In the genomic region with DNA sequence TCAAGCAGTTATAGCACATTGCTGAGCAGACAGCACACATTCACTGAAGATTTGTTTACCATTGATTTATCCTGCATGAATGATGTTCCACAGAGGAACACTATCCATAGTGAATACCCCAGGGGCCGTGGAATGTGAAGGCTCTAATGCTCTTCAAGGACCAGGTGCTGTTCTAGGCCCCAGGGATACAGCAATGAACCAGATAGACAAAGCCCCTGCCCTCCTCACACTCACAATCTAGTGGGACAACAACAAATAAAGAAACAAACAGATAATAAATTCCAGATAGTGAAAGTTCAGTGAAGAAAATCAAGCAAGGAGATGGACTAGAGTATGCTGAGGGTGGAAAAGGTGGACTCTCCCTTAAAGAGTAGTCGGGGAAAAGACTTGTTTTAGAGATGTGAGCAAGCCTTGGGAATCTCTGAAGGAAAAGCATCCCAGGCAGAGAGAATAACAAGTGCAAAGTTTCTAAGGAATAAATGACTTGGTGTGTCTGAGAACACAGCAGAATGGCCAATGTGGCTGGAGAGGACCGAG, we compare ENCODE assay signal across 15 cellular contexts.
DNase-seq lines count a peak whose midpoint lies in the region; ATAC-seq, FAIRE-seq and TF ChIP-seq lines count a peak whose summit lies in the region.
"Had no signal": no experiment of that assay in that cellular context is flagged by ENCODE, and none has a peak within 500 bp of the region (broad histone marks: within the 10 kb centered on the region; RNA-seq: fewer than 3 reads in every experiment).

No MANE protein-coding gene starts in this region.

- no peaks in the 10 kb centered on the region for H4K20me1 ChIP-seq in K562 (replicated peaks; ENCODE audit: control insufficient read depth, insufficient read depth, low read length)

- H3K4me1 Mint-ChIP-seq in HFFc6 (ENCODE audit: low read depth) (peaks cover 43% of the 10 kb centered on the region), mesothelial cell of epicardium (peaks cover 18% of the 10 kb centered on the region)

- intact Hi-C loops in K562 (cut with micrococcal nuclease) (loop anchor here (2.0 to 5.0 kb wide), 3 partner anchors 44 to 232 kb away; no protein-coding TSS in a partner anchor), stomach (cut with DNase I; ENCODE audit: low total_unique reads) (no loop called here)

- no peak for TF ChIP-seq CTCF in HFFc6 (IDR thresholded peaks at IDR 0.05)
- TF ChIP-seq CTCF in K562 (IDR thresholded peaks at IDR 0.05 in 2 of 3, conservative IDR thresholded peaks at IDR 0.05 in 1 of 3; ENCODE audit: insufficient read depth in 2 of 3, low read depth in 1 of 3, low read length in 3 of 3): no peak
- no peak for TF ChIP-seq CTCF in mesothelial cell of epicardium (IDR thresholded peaks at IDR 0.05; ENCODE audit: unreplicated experiment)
- TF ChIP-seq CTCF in stomach (IDR thresholded peaks at IDR 0.05): no peak

- H3K9me3 ChIP-seq in K562 (replicated peaks; ENCODE audit: control insufficient read depth, insufficient read depth, low read depth, low read length): no peaks in the 10 kb centered on the region
- H3K9me3 ChIP-seq in stomach: no peaks in the 10 kb centered on the region
- H3K9me3 ChIP-seq: Peyer's patch had no signal

- H3K4me1 ChIP-seq in K562 (replicated peaks in 1 of 2; ENCODE audit: control insufficient read depth in 2 of 2, insufficient read depth in 2 of 2, low read length in 2 of 2) (peaks cover 0 to 22% of the 10 kb centered on the region in 2 experiments; a peak in 2 of 5 replicates), stomach (peaks cover 0 to 13% (median 6%) of the 10 kb centered on the region in 4 donors)

- H3K36me3 ChIP-seq in K562 (ENCODE audit: control insufficient read depth, insufficient read depth, low read length): no peaks in the 10 kb centered on the region
- H3K36me3 ChIP-seq in stomach: no peaks in the 10 kb centered on the region
- H3K36me3 ChIP-seq: Peyer's patch had no signal

- H3K9me3 Mint-ChIP-seq in HFFc6: no peaks in the 10 kb centered on the region
- peaks cover 7% of the 10 kb centered on the region for H3K9me3 Mint-ChIP-seq in mesothelial cell of epicardium
- H3K9me3 Mint-ChIP-seq: activated naive CD4-positive, alpha-beta T cell treated with anti-CD3 and anti-CD28 coated beads, Interleukin-2, amount 10 ng/mL, durations not matched to agents 7 days and 5 days; H9 had no signal

- H3K27me3 ChIP-seq in K562 (ENCODE audit: control insufficient read depth in 2 of 2, insufficient read depth in 2 of 2, low read length in 2 of 2) (no peaks in the 10 kb centered on the region), stomach (no peaks in the 10 kb centered on the region)
- H3K27me3 ChIP-seq: Peyer's patch had no signal

- no TSS peak for BruUV-seq in K562 (replicated peaks; lab: Mats Ljungman, UMichigan)

- TF ChIP-seq POLR2A in K562 (conservative IDR thresholded peaks at IDR 0.05) (no peak), stomach (IDR thresholded peaks at IDR 0.05) (no peak)

- H2AFZ ChIP-seq in K562 (ENCODE audit: low read depth, low read length): peak overlapping the region; percentile 73

- no peak for DNase-seq in HFFc6
- DNase-seq in K562 (ENCODE audit: extremely low read depth in 1 of 4, low spot score in 3 of 4): no peak
- DNase-seq in mesothelial cell of epicardium (ENCODE audit: low spot score in 2 of 2, unreplicated experiment in 2 of 2): no peak
- no peak for DNase-seq in stomach
- DNase-seq in iPS-NIHi7 (ENCODE audit: extremely low spot score): no peak
- DNase-seq: GF-D8, left ventricle myocardium superior had no signal

- peak overlapping the region; percentile 30 for H3K27ac ChIP-seq in K562 (ENCODE audit: extremely low read depth, low read depth, low read length)
- peak overlapping the region in 3 of 5 donors; percentile 54 to 70 (median 63) for H3K27ac ChIP-seq in stomach

- H3K27me3 Mint-ChIP-seq in HFFc6 (ENCODE audit: insufficient read depth): peaks cover 1% of the 10 kb centered on the region; the same call in 1 of the 2 replicates
- no peaks in the 10 kb centered on the region for H3K27me3 Mint-ChIP-seq in mesothelial cell of epicardium (ENCODE audit: low read depth)
- H3K27me3 Mint-ChIP-seq: brain had no signal

- WGBS in K562 (ENCODE audit: insufficient coverage, low coverage, missing lambda C conversion rate): 57% methylated on average over 3 of the region's 3 CpGs
- 60 to 85% (median 70%) methylated on average over 3 of the region's 3 CpGs for WGBS in stomach, 5 donors

- TF ChIP-seq RAD21 in K562 (CRISPR knock-in tag; conservative IDR thresholded peaks at IDR 0.05 in 1 of 2, IDR thresholded peaks at IDR 0.05 in 1 of 2): 0 out of 4 replicates have a peak, but pooled peaks of 1 of the 2 experiments have one; percentile 19

- no peak for TF ChIP-seq EP300 in K562 (IDR thresholded peaks at IDR 0.05; ENCODE audit: low read length)
- no peak for TF ChIP-seq EP300 in stomach (IDR thresholded peaks at IDR 0.05)

- in situ Hi-C loops in K562 (cut with MboI): loop anchor here (5.0 kb wide), 2 partner anchors 114 to 189 kb away; no protein-coding TSS in a partner anchor

- peak overlapping the region in 1 of 2 experiments; percentile 14; a peak in 1 of 4 replicates for H3K9ac ChIP-seq in K562 (ENCODE audit: insufficient read depth in 1 of 2, low read depth in 2 of 2, low read length in 2 of 2)

- H3K4me3 ChIP-seq in K562: no peak overlapping the region
- no peak overlapping the region for H3K4me3 ChIP-seq in stomach
- H3K4me3 ChIP-seq: Peyer's patch had no signal

- H3K4me3 Mint-ChIP-seq in HFFc6 (peak overlapping the region; percentile 8), mesothelial cell of epicardium (no peak overlapping the region)
- H3K4me3 Mint-ChIP-seq: activated naive CD4-positive, alpha-beta T cell treated with anti-CD3 and anti-CD28 coated beads, Interleukin-2, amount 10 ng/mL, durations not matched to agents 7 days and 5 days; brain; H9 had no signal

- no peaks in the 10 kb centered on the region for H3K9me1 ChIP-seq in K562 (ENCODE audit: control insufficient read depth, insufficient read depth, low read length)

- POLR2A ChIA-PET in K562 (lab: Yijun Ruan, JAX): interaction anchor here (0.9 to 2.4 kb wide), 11 partner anchors 8 to 237 kb away, joined by 3 to 26 read pairs (median 5); a partner anchor contains a TSS

- ATAC-seq in K562 (peak; percentile 42), GM19324 (IDR thresholded peaks at IDR 0.05; ENCODE audit: low FRiP score, unreplicated experiment) (no peak), HG03571 (IDR thresholded peaks at IDR 0.05; ENCODE audit: unreplicated experiment) (no peak), HG03565 (IDR thresholded peaks at IDR 0.05; ENCODE audit: unreplicated experiment) (no peak)

- FAIRE-seq in K562 (lab: Jason Lieb, UNC): peak; percentile 35
- FAIRE-seq: D721Med had no signal

- H3K27ac Mint-ChIP-seq in HFFc6 (peak overlapping the region; percentile 78), mesothelial cell of epicardium (peak overlapping the region; percentile 3)
- H3K27ac Mint-ChIP-seq: activated naive CD4-positive, alpha-beta T cell treated with anti-CD3 and anti-CD28 coated beads, Interleukin-2, amount 10 ng/mL, durations not matched to agents 7 days and 5 days had no signal

- H3K36me3 Mint-ChIP-seq in HFFc6 (ENCODE audit: low read depth) (no peaks in the 10 kb centered on the region), mesothelial cell of epicardium (no peaks in the 10 kb centered on the region)
- H3K36me3 Mint-ChIP-seq: activated naive CD4-positive, alpha-beta T cell treated with anti-CD3 and anti-CD28 coated beads, Interleukin-2, amount 10 ng/mL, durations not matched to agents 7 days and 5 days; brain had no signal

- CTCF ChIA-PET in K562 (lab: Yijun Ruan, JAX; ENCODE audit: low intra/inter-chr PET ratio): interaction anchor here (2.4 to 2.7 kb wide), 2 partner anchors 117 to 193 kb away, joined by 24 to 34 read pairs; a partner anchor contains a TSS

- no peaks in the 10 kb centered on the region for H3K79me2 ChIP-seq in K562 (ENCODE audit: control insufficient read depth, insufficient read depth, low read length)

- no peak overlapping the region for H3K4me2 ChIP-seq in K562 (ENCODE audit: insufficient read depth, low read length)

TF ChIP-seq in K562, 482 proteins besides CTCF, POLR2A, EP300 and RAD21 (continues in another document):
- TF ChIP-seq ATF7 (IDR thresholded peaks at IDR 0.05): no peak
- TF ChIP-seq, protein P1, sequence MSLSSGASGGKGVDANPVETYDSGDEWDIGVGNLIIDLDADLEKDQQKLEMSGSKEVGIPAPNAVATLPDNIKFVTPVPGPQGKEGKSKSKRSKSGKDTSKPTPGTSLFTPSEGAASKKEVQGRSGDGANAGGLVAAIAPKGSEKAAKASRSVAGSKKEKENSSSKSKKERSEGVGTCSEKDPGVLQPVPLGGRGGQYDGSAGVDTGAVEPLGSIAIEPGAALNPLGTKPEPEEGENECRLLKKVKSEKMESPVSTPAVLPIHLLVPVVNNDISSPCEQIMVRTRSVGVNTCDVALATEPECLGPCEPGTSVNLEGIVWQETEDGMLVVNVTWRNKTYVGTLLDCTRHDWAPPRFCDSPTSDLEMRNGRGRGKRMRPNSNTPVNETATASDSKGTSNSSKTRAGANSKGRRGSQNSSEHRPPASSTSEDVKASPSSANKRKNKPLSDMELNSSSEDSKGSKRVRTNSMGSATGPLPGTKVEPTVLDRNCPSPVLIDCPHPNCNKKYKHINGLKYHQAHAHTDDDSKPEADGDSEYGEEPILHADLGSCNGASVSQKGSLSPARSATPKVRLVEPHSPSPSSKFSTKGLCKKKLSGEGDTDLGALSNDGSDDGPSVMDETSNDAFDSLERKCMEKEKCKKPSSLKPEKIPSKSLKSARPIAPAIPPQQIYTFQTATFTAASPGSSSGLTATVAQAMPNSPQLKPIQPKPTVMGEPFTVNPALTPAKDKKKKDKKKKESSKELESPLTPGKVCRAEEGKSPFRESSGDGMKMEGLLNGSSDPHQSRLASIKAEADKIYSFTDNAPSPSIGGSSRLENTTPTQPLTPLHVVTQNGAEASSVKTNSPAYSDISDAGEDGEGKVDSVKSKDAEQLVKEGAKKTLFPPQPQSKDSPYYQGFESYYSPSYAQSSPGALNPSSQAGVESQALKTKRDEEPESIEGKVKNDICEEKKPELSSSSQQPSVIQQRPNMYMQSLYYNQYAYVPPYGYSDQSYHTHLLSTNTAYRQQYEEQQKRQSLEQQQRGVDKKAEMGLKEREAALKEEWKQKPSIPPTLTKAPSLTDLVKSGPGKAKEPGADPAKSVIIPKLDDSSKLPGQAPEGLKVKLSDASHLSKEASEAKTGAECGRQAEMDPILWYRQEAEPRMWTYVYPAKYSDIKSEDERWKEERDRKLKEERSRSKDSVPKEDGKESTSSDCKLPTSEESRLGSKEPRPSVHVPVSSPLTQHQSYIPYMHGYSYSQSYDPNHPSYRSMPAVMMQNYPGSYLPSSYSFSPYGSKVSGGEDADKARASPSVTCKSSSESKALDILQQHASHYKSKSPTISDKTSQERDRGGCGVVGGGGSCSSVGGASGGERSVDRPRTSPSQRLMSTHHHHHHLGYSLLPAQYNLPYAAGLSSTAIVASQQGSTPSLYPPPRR (CRISPR knock-in tag; IDR thresholded peaks at IDR 0.05; ENCODE audit: borderline replicate concordance): no peak
- 0 out of 2 replicates have a peak, but pooled peaks have one; percentile 19 for TF ChIP-seq TRIM28 (IDR thresholded peaks at IDR 0.05)
- TF ChIP-seq EZH2 (IDR thresholded peaks at IDR 0.05; ENCODE audit: borderline replicate concordance, low read depth, low read length): no peak
- no peak for TF ChIP-seq ZC3H8 (IDR thresholded peaks at IDR 0.05)
- TF ChIP-seq POLR2AphosphoS2 (IDR thresholded peaks at IDR 0.05; ENCODE audit: low read length): no peak
